ENCODE assay signal across 8 cellular contexts in genomic region chr3:12965999-12966846, GRCh38.
DNase-seq lines count a peak whose midpoint lies in the region; ATAC-seq and TF ChIP-seq lines count a peak whose summit lies in the region.

No MANE protein-coding gene starts in this region.

- H2BK120ac ChIP-seq in IMR-90 (ENCODE audit: low read depth, low read length) = no peak overlapping the region; the same call in 1 of the 2 replicates

- H4K91ac ChIP-seq in IMR-90 (ENCODE audit: insufficient read depth, low read depth, low read length) = no peak overlapping the region

- peaks cover 20% of the 10 kb centered on the region for H3K9me1 ChIP-seq in IMR-90 (ENCODE audit: insufficient read depth, low read length)

- H2BK20ac ChIP-seq in IMR-90 (ENCODE audit: low read depth, low read length) = no peak overlapping the region

- WGBS in IMR-90 (ENCODE audit: extremely low coverage in 2 of 2, insufficient read length in 1 of 2), 2 experiments = 20% methylated on average over 1 of the region's 11 CpGs; no CpG with 5 or more reads in 1 of the 2 experiments

- H3K36me3 ChIP-seq in IMR-90 (ENCODE audit: control insufficient read depth, insufficient read depth, low read length) (no peaks in the 10 kb centered on the region; the same call in 1 of the 2 replicates), iPS-20b (ENCODE audit: insufficient read depth, low read depth, low read length) (no peaks in the 10 kb centered on the region)

- CTCF ChIA-PET in IMR-90 (lab: Yijun Ruan, JAX) = interaction anchor here (0.9 kb wide), 1 partner anchor 126 kb away, joined by 3 read pairs; no protein-coding TSS in a partner anchor

- TF ChIP-seq POLR2A in IMR-90 (IDR thresholded peaks at IDR 0.05; ENCODE audit: low read depth, low read length) = no peak

- peak overlapping the region; percentile 90 for H2AFZ ChIP-seq in IMR-90 (replicated peaks; ENCODE audit: low read length, poor library complexity)

- intact Hi-C loops in IMR-90 (cut with micrococcal nuclease) = loop anchor here (2.0 kb wide), 1 partner anchor 17 kb away; no protein-coding TSS in a partner anchor
- intact Hi-C loops in activated T-helper 2 cell treated with anti-CD3 and anti-CD28 coated beads, Interferon-gamma antibody, Interleukin-2, Interleukin-4, amounts not matched to agents 10 μg/mL and 5 μg/mL and 100 μg/mL, durations not matched to agents 14 hours and 24 hours and 36 hours (cut with micrococcal nuclease) = loop anchor here (5.0 kb wide), 1 partner anchor 46 kb away; no protein-coding TSS in a partner anchor

- H3K9me3 Mint-ChIP-seq in activated T-helper 2 cell treated with anti-CD3 and anti-CD28 coated beads, Interferon-gamma antibody, Interleukin-2, Interleukin-4, amounts not matched to agents 10 μg/mL and 5 μg/mL and 100 μg/mL, durations not matched to agents 14 hours and 24 hours and 36 hours = no peaks in the 10 kb centered on the region

- H2AK5ac ChIP-seq in IMR-90 (ENCODE audit: low read depth, low read length) = no peak overlapping the region; the same call in 1 of the 2 replicates

- no peak overlapping the region for H2BK5ac ChIP-seq in IMR-90 (ENCODE audit: low read depth, low read length, poor library complexity, severe bottlenecking)

- H3K23ac ChIP-seq in IMR-90 (ENCODE audit: low read depth, low read length) = peak overlapping the region; percentile 99

- no peak for DNase-seq in IMR-90
- no peak for DNase-seq in activated T-helper 2 cell treated with anti-CD3 and anti-CD28 coated beads, Interferon-gamma antibody, Interleukin-2, Interleukin-4, amounts not matched to agents 10 μg/mL and 5 μg/mL and 100 μg/mL, durations not matched to agents 14 hours and 24 hours and 36 hours (ENCODE audit: low spot score)
- peak; percentile 15 for DNase-seq in stimulated activated naive CD8-positive, alpha-beta T cell treated with anti-CD3 and anti-CD28 coated beads, Interleukin-15, Interleukin-2, amounts not matched to agents 100 U/mL and 50 U/mL, for 24 hours
- no peak for DNase-seq in NCI-H1105 (lab: John Stamatoyannopoulos, UW)
- no peak for DNase-seq in NCI-H2081 treated with DMSO at 0.1 percent for 48 hours (lab: John Stamatoyannopoulos, UW)

- H3K14ac ChIP-seq in IMR-90 (replicated peaks; ENCODE audit: low read depth, low read length) = peak overlapping the region; percentile 70

- no peaks in the 10 kb centered on the region for H3K27me3 ChIP-seq in IMR-90 (ENCODE audit: control insufficient read depth, insufficient read depth, low read length)
- peaks cover 28% of the 10 kb centered on the region for H3K27me3 ChIP-seq in iPS-20b (ENCODE audit: insufficient read depth, low read length)

- no TSS peak for BruUV-seq in IMR-90 (replicated peaks; lab: Mats Ljungman, UMichigan)

- no peak overlapping the region for H3K18ac ChIP-seq in IMR-90 (ENCODE audit: low read depth, low read length)

- H3K9ac ChIP-seq in IMR-90 (ENCODE audit: low read depth, low read length) (peak overlapping the region; percentile 78), iPS-20b (ENCODE audit: low read depth, low read length) (peak overlapping the region; percentile 74; the same call in 1 of the 2 replicates)

- H3K4me3 Mint-ChIP-seq in activated T-helper 2 cell treated with anti-CD3 and anti-CD28 coated beads, Interferon-gamma antibody, Interleukin-2, Interleukin-4, amounts not matched to agents 10 μg/mL and 5 μg/mL and 100 μg/mL, durations not matched to agents 14 hours and 24 hours and 36 hours (ENCODE audit: low read depth) = peak overlapping the region; percentile 68

- peak overlapping the region; percentile 64 for H3K4me3 ChIP-seq in IMR-90 (ENCODE audit: insufficient read depth, low read depth, low read length)
- H3K4me3 ChIP-seq in iPS-20b (ENCODE audit: low read length) = peak overlapping the region; percentile 71

- H3K9me3 ChIP-seq in IMR-90 (ENCODE audit: control insufficient read depth, insufficient read depth, low read length) (no peaks in the 10 kb centered on the region), iPS-20b (ENCODE audit: insufficient read depth, low read depth, low read length) (no peaks in the 10 kb centered on the region)

- POLR2A ChIA-PET in IMR-90 (lab: Charles Lee; ENCODE audit: unreplicated experiment) = no interaction called here

- peaks cover 37 to 61% of the 10 kb centered on the region in 2 experiments for H3K79me1 ChIP-seq in IMR-90 (ENCODE audit: low read depth in 1 of 2, low read length in 2 of 2)

- no peak overlapping the region; the same call in 1 of the 2 replicates for H3K56ac ChIP-seq in IMR-90 (ENCODE audit: extremely low read depth, insufficient read depth, low read length)

- H2BK15ac ChIP-seq in IMR-90 (ENCODE audit: low read depth, low read length) = no peak overlapping the region

- no peaks in the 10 kb centered on the region for H3K27me3 Mint-ChIP-seq in activated T-helper 2 cell treated with anti-CD3 and anti-CD28 coated beads, Interferon-gamma antibody, Interleukin-2, Interleukin-4, amounts not matched to agents 10 μg/mL and 5 μg/mL and 100 μg/mL, durations not matched to agents 14 hours and 24 hours and 36 hours (ENCODE audit: low read depth)

- no peak for TF ChIP-seq CTCF in IMR-90 (conservative IDR thresholded peaks at IDR 0.05; ENCODE audit: low read depth, low read length)

- dilution Hi-C loops in IMR-90 (cut with HindIII; ENCODE audit: low sequenced_read_pairs, unreplicated experiment) = no loop called here

- peaks cover 55% of the 10 kb centered on the region for H4K20me1 ChIP-seq in IMR-90 (ENCODE audit: insufficient read depth, low read length)

- H3K27ac ChIP-seq in IMR-90 (ENCODE audit: insufficient read depth, low read length) (peak overlapping the region; percentile 77; the same call in 1 of the 2 replicates), iPS-20b (ENCODE audit: low read length) (no peak overlapping the region)

- no peak for TF ChIP-seq RAD21 in IMR-90 (IDR thresholded peaks at IDR 0.05; ENCODE audit: low read length)

- no peak overlapping the region; the same call in 1 of the 2 replicates for H4K5ac ChIP-seq in IMR-90 (ENCODE audit: low read depth, low read length)

- no peak overlapping the region for H3K27ac Mint-ChIP-seq in activated T-helper 2 cell treated with anti-CD3 and anti-CD28 coated beads, Interferon-gamma antibody, Interleukin-2, Interleukin-4, amounts not matched to agents 10 μg/mL and 5 μg/mL and 100 μg/mL, durations not matched to agents 14 hours and 24 hours and 36 hours

- H4K8ac ChIP-seq in IMR-90 (ENCODE audit: low read depth in 2 of 2, low read length in 2 of 2) = no peak overlapping the region

- H3K4me1 Mint-ChIP-seq in activated T-helper 2 cell treated with anti-CD3 and anti-CD28 coated beads, Interferon-gamma antibody, Interleukin-2, Interleukin-4, amounts not matched to agents 10 μg/mL and 5 μg/mL and 100 μg/mL, durations not matched to agents 14 hours and 24 hours and 36 hours (ENCODE audit: low read depth) = peaks cover 46% of the 10 kb centered on the region

- peak overlapping the region; percentile 56; the same call in 1 of the 2 replicates for H3K4ac ChIP-seq in IMR-90 (ENCODE audit: low read depth, low read length)

- H3K36me3 Mint-ChIP-seq in activated T-helper 2 cell treated with anti-CD3 and anti-CD28 coated beads, Interferon-gamma antibody, Interleukin-2, Interleukin-4, amounts not matched to agents 10 μg/mL and 5 μg/mL and 100 μg/mL, durations not matched to agents 14 hours and 24 hours and 36 hours (ENCODE audit: low read depth) = peaks cover 12% of the 10 kb centered on the region

- H3K4me1 ChIP-seq in IMR-90 (ENCODE audit: control insufficient read depth, insufficient read depth, low read length) (peaks cover 22% of the 10 kb centered on the region), iPS-20b (ENCODE audit: insufficient read depth, low read length) (peaks cover 5% of the 10 kb centered on the region; the same call in 1 of the 2 replicates)

- no peak for ATAC-seq in IMR-90 (ENCODE audit: low read depth)
- no peak for ATAC-seq in stimulated activated naive CD8-positive, alpha-beta T cell treated with anti-CD3 and anti-CD28 coated beads, Interleukin-15, Interleukin-2, amounts not matched to agents 100 U/mL and 50 U/mL, for 24 hours
- no peak for ATAC-seq in HG03342 (IDR thresholded peaks at IDR 0.05; ENCODE audit: unreplicated experiment)
- ATAC-seq in HG02970 (IDR thresholded peaks at IDR 0.05; ENCODE audit: low FRiP score, unreplicated experiment) = no peak

- in situ Hi-C loops in IMR-90 (cut with MboI; ENCODE audit: low sequenced_read_pairs) = no loop called here

- peak overlapping the region; percentile 97 for H2AK9ac ChIP-seq in IMR-90 (replicated peaks; ENCODE audit: low read depth, low read length, poor library complexity)

- H3K4me2 ChIP-seq in IMR-90 (ENCODE audit: low read depth, low read length) = peak overlapping the region; percentile 92

TF ChIP-seq in IMR-90, 13 proteins besides CTCF, POLR2A, EP300 and RAD21 (continues in another document):
- TF ChIP-seq FOS (IDR thresholded peaks at IDR 0.05; ENCODE audit: low read depth, low read length) (no peak), RCOR1 (IDR thresholded peaks at IDR 0.05; ENCODE audit: insufficient replicate concordance, low read length) (no peak), MXI1 (IDR thresholded peaks at IDR 0.05; ENCODE audit: borderline replicate concordance, low read depth, low read length) (no peak), MAZ (IDR thresholded peaks at IDR 0.05; ENCODE audit: borderline replicate concordance, low read depth, low read length) (no peak), BHLHE40 (IDR thresholded peaks at IDR 0.05; ENCODE audit: low read depth, low read length) (no peak), USF2 (IDR thresholded peaks at IDR 0.05; ENCODE audit: low read depth, low read length) (no peak), MAFK (IDR thresholded peaks at IDR 0.05; ENCODE audit: low read depth, low read length) (no peak), SMC3 (IDR thresholded peaks at IDR 0.05; ENCODE audit: low read depth, low read length) (no peak), CHD1 (IDR thresholded peaks at IDR 0.05; ENCODE audit: low read depth, low read length) (no peak), ELK1 (IDR thresholded peaks at IDR 0.05; ENCODE audit: borderline replicate concordance, low read depth, low read length) (no peak)
